In the genomic region with DNA sequence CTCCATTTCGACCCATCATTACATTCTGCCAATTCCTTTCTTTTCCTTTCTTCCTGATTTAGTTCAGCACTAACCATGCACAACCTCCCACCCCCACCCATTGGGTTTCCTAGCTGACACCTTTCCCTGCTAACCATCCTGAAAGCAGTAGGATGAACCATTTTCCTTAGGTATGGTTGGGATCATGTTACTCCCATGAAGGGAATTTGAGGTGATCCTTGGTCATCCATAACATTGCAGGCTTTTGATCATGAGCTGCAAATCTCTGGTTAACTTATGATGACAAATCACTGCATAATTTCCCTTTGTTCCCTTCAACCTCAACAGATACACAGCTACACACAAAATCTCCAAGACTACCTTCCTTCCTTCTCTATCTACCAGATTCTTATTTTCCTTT, we compare ENCODE assay signal across 1 cellular context.
TF ChIP-seq lines count a peak whose summit lies in the region.

No MANE protein-coding gene starts in this region.

TF ChIP-seq in GM23338, 12 proteins besides CTCF, POLR2A, EP300 and RAD21 (continued from another document):
- TF ChIP-seq NANOG (IDR thresholded peaks at IDR 0.05; ENCODE audit: borderline replicate concordance) (no peak), CREB1 (CRISPR knock-in tag; IDR thresholded peaks at IDR 0.05; ENCODE audit: low read depth) (no peak)
